In the genomic region with DNA sequence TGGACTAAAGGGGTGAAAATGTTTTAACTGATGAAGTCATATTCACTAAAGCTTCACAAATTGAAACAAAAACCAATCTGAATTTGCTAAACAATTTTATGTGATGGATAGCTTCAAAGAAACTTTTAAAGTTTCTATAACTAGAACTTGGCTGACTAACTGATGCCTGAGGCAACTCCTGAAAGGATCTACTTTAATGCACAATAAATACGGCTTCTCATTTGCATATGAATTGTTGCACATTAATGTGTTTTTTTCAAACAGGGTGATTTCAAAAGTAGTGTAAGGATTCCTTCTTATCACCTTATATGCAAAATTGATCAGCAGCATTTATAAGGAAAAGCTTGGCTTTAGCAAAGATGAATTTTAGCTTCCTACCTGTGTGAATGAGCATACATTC, we compare ENCODE assay signal across 9 cellular contexts. TPM values are rescaled to one million over a fixed set of nuclear protein-coding genes. Genes with fewer than 3 reads are reported as not detected.
"Had no signal": no experiment of that assay in that cellular context is flagged by ENCODE, and none has a peak within 500 bp of the region (broad histone marks: within the 10 kb centered on the region; RNA-seq: fewer than 3 reads in every experiment).

No MANE protein-coding gene starts in this region.

- H3K36me3 ChIP-seq: HAP-1 had no signal

- H3K4me3 ChIP-seq: GM23248, HAP-1, K562 had no signal

- DNase-seq: GM23248, GOT3, H7, IMR-90 had no signal

- H3K27ac ChIP-seq: GM23248 had no signal

- ATAC-seq: HCT116, K562 had no signal

- FAIRE-seq: HTR-8/SVneo, K562 had no signal

RNA-seq across cellular contexts. Expression of a gene that starts 58.4 kb away (rescaled TPM):
- total RNA-seq: GM23248, H4, IMR-90, K562 had no signal
- polyA plus RNA-seq: GM23248, IMR-90, K562 had no signal
